In genomic region chr10:104043185-104043830, GRCh38 we compare ENCODE assay signal across 21 cellular contexts. TPM values are rescaled to one million over a fixed set of nuclear protein-coding genes. Genes with fewer than 3 reads are reported as not detected.
"Had no signal": no experiment of that assay in that cellular context is flagged by ENCODE, and none has a peak within 500 bp of the region (broad histone marks: within the 10 kb centered on the region; RNA-seq: fewer than 3 reads in every experiment).

No MANE protein-coding gene starts in this region.

- DNase-seq: activated CD4-positive, alpha-beta T cell treated with anti-CD3 and anti-CD28 coated beads, Interleukin-2, amount 10 ng/mL, durations not matched to agents 7 days and 5 days; activated CD4-positive, CD25-positive, alpha-beta regulatory T cell; activated gamma-delta T cell; activated naive CD8-positive, alpha-beta T cell treated with anti-CD3 and anti-CD28 coated beads for 36 hours; activated T-cell treated with anti-CD3 and anti-CD28 coated beads, Interleukin-2, amount 50 U/mL, for 24 hours; amygdala; dermis blood vessel endothelial cell; heart right ventricle; mammary epithelial cell; naive B cell; psoas muscle; right lobe of liver; stimulated activated CD4-positive, alpha-beta T cell treated with anti-CD3 and anti-CD28 coated beads, Interleukin-4, amount 100 ng/mL, for 4 hours; stimulated activated CD8-positive, alpha-beta memory T cell treated with anti-CD3 and anti-CD28 coated beads, Interleukin-4, amount 100 ng/mL, for 48 hours; upper lobe of left lung had no signal

- H3K4me1 ChIP-seq: heart right ventricle, psoas muscle, right lobe of liver, upper lobe of left lung had no signal

- H3K9me3 Mint-ChIP-seq: activated CD4-positive, alpha-beta T cell treated with anti-CD3 and anti-CD28 coated beads, Interleukin-2, amount 10 ng/mL, durations not matched to agents 7 days and 5 days; activated naive CD8-positive, alpha-beta T cell treated with anti-CD3 and anti-CD28 coated beads for 36 hours; activated T-cell treated with anti-CD3 and anti-CD28 coated beads, Interleukin-2, amount 50 U/mL, for 24 hours; naive B cell; neural progenitor cell; stimulated activated naive CD8-positive, alpha-beta T cell treated with anti-CD3 and anti-CD28 coated beads, Interleukin-15, Interleukin-2, amounts not matched to agents 100 ng/mL and 50 ng/mL, for 24 hours; T-helper 2 cell treated with Interferon-gamma antibody and Interleukin-4, amounts not matched to agents 5 μg/mL and 100 μg/mL, for 36 hours had no signal

- H3K27me3 ChIP-seq: heart right ventricle, neural progenitor cell, right lobe of liver, upper lobe of left lung had no signal

- H3K36me3 Mint-ChIP-seq: activated naive CD8-positive, alpha-beta T cell treated with anti-CD3 and anti-CD28 coated beads for 36 hours; naive B cell; neural progenitor cell had no signal

- H3K27me3 Mint-ChIP-seq: activated CD4-positive, alpha-beta T cell treated with anti-CD3 and anti-CD28 coated beads, Interleukin-2, amount 10 ng/mL, durations not matched to agents 7 days and 5 days; activated naive CD8-positive, alpha-beta T cell treated with anti-CD3 and anti-CD28 coated beads for 36 hours; activated T-cell treated with anti-CD3 and anti-CD28 coated beads, Interleukin-2, amount 50 U/mL, for 24 hours; stimulated activated naive CD8-positive, alpha-beta T cell treated with anti-CD3 and anti-CD28 coated beads, Interleukin-15, Interleukin-2, amounts not matched to agents 100 ng/mL and 50 ng/mL, for 24 hours had no signal

- ATAC-seq: heart right ventricle, psoas muscle, right lobe of liver had no signal

- H3K4me3 Mint-ChIP-seq: activated CD4-positive, alpha-beta T cell treated with anti-CD3 and anti-CD28 coated beads, Interleukin-2, amount 10 ng/mL, durations not matched to agents 7 days and 5 days; activated naive CD8-positive, alpha-beta T cell treated with anti-CD3 and anti-CD28 coated beads for 36 hours; activated T-cell treated with anti-CD3 and anti-CD28 coated beads, Interleukin-2, amount 50 U/mL, for 24 hours; naive B cell; neural progenitor cell; stimulated activated naive CD8-positive, alpha-beta T cell treated with anti-CD3 and anti-CD28 coated beads, Interleukin-15, Interleukin-2, amounts not matched to agents 100 ng/mL and 50 ng/mL, for 24 hours; T-helper 2 cell treated with Interferon-gamma antibody and Interleukin-4, amounts not matched to agents 5 μg/mL and 100 μg/mL, for 36 hours had no signal

- H3K27ac Mint-ChIP-seq: activated CD4-positive, alpha-beta T cell treated with anti-CD3 and anti-CD28 coated beads, Interleukin-2, amount 10 ng/mL, durations not matched to agents 7 days and 5 days; activated naive CD8-positive, alpha-beta T cell treated with anti-CD3 and anti-CD28 coated beads for 36 hours; activated T-cell treated with anti-CD3 and anti-CD28 coated beads, Interleukin-2, amount 50 U/mL, for 24 hours; naive B cell; neural progenitor cell; stimulated activated naive CD8-positive, alpha-beta T cell treated with anti-CD3 and anti-CD28 coated beads, Interleukin-15, Interleukin-2, amounts not matched to agents 100 ng/mL and 50 ng/mL, for 24 hours; T-helper 2 cell treated with Interferon-gamma antibody and Interleukin-4, amounts not matched to agents 5 μg/mL and 100 μg/mL, for 36 hours had no signal

- H3K4me1 Mint-ChIP-seq: activated CD4-positive, alpha-beta T cell treated with anti-CD3 and anti-CD28 coated beads, Interleukin-2, amount 10 ng/mL, durations not matched to agents 7 days and 5 days; naive B cell had no signal

- H3K9ac ChIP-seq: neural progenitor cell had no signal

- H3K4me3 ChIP-seq: heart right ventricle, neural progenitor cell, psoas muscle, right lobe of liver, smooth muscle cell, upper lobe of left lung had no signal

- H3K27ac ChIP-seq: heart right ventricle, neural progenitor cell, psoas muscle, right lobe of liver, upper lobe of left lung had no signal

- H3K9me3 ChIP-seq: heart right ventricle, psoas muscle, right lobe of liver, upper lobe of left lung had no signal

- H3K36me3 ChIP-seq: heart right ventricle, neural progenitor cell, right lobe of liver, upper lobe of left lung had no signal

- H3K4me2 ChIP-seq: neural progenitor cell, smooth muscle cell had no signal

RNA-seq across cellular contexts. Expression of gene COL17A1, which starts 42.4 kb away (rescaled TPM):
- total RNA-seq: activated CD4-positive, alpha-beta T cell treated with anti-CD3 and anti-CD28 coated beads, Interleukin-2, amount 10 ng/mL, durations not matched to agents 7 days and 5 days; activated naive CD8-positive, alpha-beta T cell treated with anti-CD3 and anti-CD28 coated beads for 36 hours; mononuclear cell; osteocyte had no signal
